ENCODE assay signal across 19 cellular contexts in the genomic region with DNA sequence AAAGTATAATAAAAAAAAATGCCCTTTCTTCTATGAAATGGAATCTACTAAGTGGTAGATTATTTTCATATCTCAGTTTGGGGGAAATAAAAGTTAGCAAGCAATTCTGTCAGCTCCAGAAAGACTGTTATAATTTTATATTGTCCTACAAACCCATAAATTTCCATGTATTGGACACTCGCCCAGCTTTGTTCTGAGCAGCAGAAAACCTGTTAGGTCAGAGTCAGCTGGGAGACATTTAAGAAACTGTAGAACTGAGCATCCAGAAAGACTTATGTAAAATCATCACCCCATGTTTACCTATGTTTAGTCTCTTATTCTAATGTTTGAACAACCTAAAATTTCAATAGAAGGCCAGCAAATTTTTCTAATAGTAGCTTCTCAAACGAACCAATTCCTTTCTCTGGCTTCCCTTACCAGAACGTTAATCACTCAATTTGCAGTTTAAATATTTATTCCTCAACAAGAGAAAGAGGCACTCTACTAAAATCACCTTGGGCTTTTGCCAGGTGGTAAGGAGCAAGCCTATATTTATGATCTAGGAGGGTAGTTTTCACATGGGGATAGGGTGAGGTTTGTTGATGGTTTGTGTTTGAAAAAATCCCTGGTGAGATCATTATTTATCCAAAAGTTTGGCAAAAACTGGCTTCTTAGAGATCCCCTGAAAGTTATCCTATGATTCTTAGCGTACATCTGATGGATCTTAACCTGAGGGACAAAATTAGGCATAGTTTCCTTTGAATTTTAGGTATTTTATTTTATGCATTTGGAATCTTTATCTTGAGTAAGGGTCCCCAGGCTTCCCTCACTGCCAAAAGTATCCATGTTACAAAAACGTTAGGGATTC. TPM values are rescaled to one million over a fixed set of nuclear protein-coding genes. Genes with fewer than 3 reads are reported as not detected.
DNase-seq lines count a peak whose midpoint lies in the region; ATAC-seq and TF ChIP-seq lines count a peak whose summit lies in the region.
"Had no signal": no experiment of that assay in that cellular context is flagged by ENCODE, and none has a peak within 500 bp of the region (broad histone marks: within the 10 kb centered on the region; RNA-seq: fewer than 3 reads in every experiment).

No MANE protein-coding gene starts in this region.

- H3K4me1 ChIP-seq in Loucy (ENCODE audit: insufficient read depth, low read length, poor library complexity, severe bottlenecking): peaks cover 83% of the 10 kb centered on the region

- peak overlapping the region; percentile 0 for H3K4me3 ChIP-seq in Loucy (ENCODE audit: low read length, poor library complexity, severe bottlenecking)
- H3K4me3 ChIP-seq: coronary artery, skin epidermis, vagina had no signal

- H3K4me3 Mint-ChIP-seq in stimulated activated effector memory CD8-positive, alpha-beta T cell treated with anti-CD3 and anti-CD28 coated beads, Interleukin-12 subunit alpha, Interleukin-12 subunit beta, amount 100 ng/mL, for 72 hours: no peak overlapping the region
- H3K4me3 Mint-ChIP-seq: activated CD8-positive, alpha-beta T cell treated with anti-CD3 and anti-CD28 coated beads for 36 hours; stimulated activated naive CD8-positive, alpha-beta T cell treated with anti-CD3 and anti-CD28 coated beads, Interleukin-15, Interleukin-2, amounts not matched to agents 100 ng/mL and 50 ng/mL, for 24 hours had no signal

- H4K20me1 ChIP-seq in Loucy (ENCODE audit: insufficient read depth, low read length, poor library complexity, severe bottlenecking): peaks cover 6% of the 10 kb centered on the region

- no peaks in the 10 kb centered on the region for H3K9me3 ChIP-seq in Loucy (ENCODE audit: insufficient read depth, low read depth, low read length)
- H3K9me3 ChIP-seq: neutrophil, vagina had no signal

- no peak overlapping the region for H2AFZ ChIP-seq in Loucy (ENCODE audit: low read length)

- H3K4me1 Mint-ChIP-seq in stimulated activated effector memory CD8-positive, alpha-beta T cell treated with anti-CD3 and anti-CD28 coated beads, Interleukin-12 subunit alpha, Interleukin-12 subunit beta, amount 100 ng/mL, for 72 hours: no peaks in the 10 kb centered on the region

- H3F3A ChIP-seq in Loucy (ENCODE audit: low read depth): peaks cover 10% of the 10 kb centered on the region; the same call in 1 of the 2 replicates

- no peak for ATAC-seq in stimulated activated effector memory CD8-positive, alpha-beta T cell treated with anti-CD3 and anti-CD28 coated beads, Interleukin-12 subunit alpha, Interleukin-12 subunit beta, amount 100 ng/mL, for 72 hours
- no peak for ATAC-seq in HG03039 (IDR thresholded peaks at IDR 0.05; ENCODE audit: unreplicated experiment)
- no peak for ATAC-seq in GM21526 (IDR thresholded peaks at IDR 0.05; ENCODE audit: low FRiP score, unreplicated experiment)
- ATAC-seq: activated CD8-positive, alpha-beta T cell treated with anti-CD3 and anti-CD28 coated beads for 36 hours; HCT116 had no signal

- peak overlapping the region; percentile 57 for H3K9ac ChIP-seq in Loucy (ENCODE audit: low read depth, low read length, poor library complexity, severe bottlenecking)
- H3K9ac ChIP-seq: KMS-11 had no signal

- no peaks in the 10 kb centered on the region for H3K9me3 Mint-ChIP-seq in stimulated activated effector memory CD8-positive, alpha-beta T cell treated with anti-CD3 and anti-CD28 coated beads, Interleukin-12 subunit alpha, Interleukin-12 subunit beta, amount 100 ng/mL, for 72 hours
- H3K9me3 Mint-ChIP-seq: activated CD8-positive, alpha-beta T cell treated with anti-CD3 and anti-CD28 coated beads for 36 hours; stimulated activated naive CD8-positive, alpha-beta T cell treated with anti-CD3 and anti-CD28 coated beads, Interleukin-15, Interleukin-2, amounts not matched to agents 100 ng/mL and 50 ng/mL, for 24 hours had no signal

- no peak for TF ChIP-seq CTCF in Loucy (conservative IDR thresholded peaks at IDR 0.05; ENCODE audit: low read length)

- H3K27me3 ChIP-seq in Loucy (ENCODE audit: insufficient read depth, low read length, poor library complexity, severe bottlenecking): no peaks in the 10 kb centered on the region
- H3K27me3 ChIP-seq: neutrophil, vagina had no signal

- peak overlapping the region; percentile 66 for H3K27ac Mint-ChIP-seq in stimulated activated effector memory CD8-positive, alpha-beta T cell treated with anti-CD3 and anti-CD28 coated beads, Interleukin-12 subunit alpha, Interleukin-12 subunit beta, amount 100 ng/mL, for 72 hours
- H3K27ac Mint-ChIP-seq: activated CD8-positive, alpha-beta T cell treated with anti-CD3 and anti-CD28 coated beads for 36 hours; stimulated activated naive CD8-positive, alpha-beta T cell treated with anti-CD3 and anti-CD28 coated beads, Interleukin-15, Interleukin-2, amounts not matched to agents 100 ng/mL and 50 ng/mL, for 24 hours had no signal

- peaks cover 92% of the 10 kb centered on the region for H3K36me3 Mint-ChIP-seq in stimulated activated effector memory CD8-positive, alpha-beta T cell treated with anti-CD3 and anti-CD28 coated beads, Interleukin-12 subunit alpha, Interleukin-12 subunit beta, amount 100 ng/mL, for 72 hours

- peaks cover 92% of the 10 kb centered on the region for H3K79me2 ChIP-seq in Loucy (ENCODE audit: insufficient read depth, low read length)

- H3K36me3 ChIP-seq in Loucy (ENCODE audit: insufficient read depth, low read length): peaks cover 89% of the 10 kb centered on the region

- H3K4me2 ChIP-seq in Loucy (ENCODE audit: low read depth, low read length, poor library complexity, severe bottlenecking): peak overlapping the region; percentile 32
- H3K4me2 ChIP-seq: KMS-11 had no signal

- H3K9me2 ChIP-seq in Loucy (replicated peaks; ENCODE audit: low read depth, low read length): no peaks in the 10 kb centered on the region

- DNase-seq in NCI-H2081 treated with DMSO at 0.1 percent for 48 hours (lab: John Stamatoyannopoulos, UW) (peak; percentile 88), dermis blood vessel endothelial cell (peak; percentile 41), activated T-cell treated with anti-CD3 and anti-CD28 coated beads for 4 hours (no peak)
- DNase-seq in stimulated activated effector memory CD8-positive, alpha-beta T cell treated with anti-CD3 and anti-CD28 coated beads, Interleukin-12 subunit alpha, Interleukin-12 subunit beta, amount 100 ng/mL, for 72 hours (ENCODE audit: low spot score in 2 of 2): no peak
- DNase-seq: activated CD8-positive, alpha-beta T cell treated with anti-CD3 and anti-CD28 coated beads for 36 hours; C1 segment of cervical spinal cord; islet precursor cell; mesendoderm; NCI-H2171 treated with DMSO at 0.1 percent for 48 hours had no signal

RNA-seq across cellular contexts. Expression of a gene that starts 34.4 kb away (rescaled TPM):
- 219 and 227 TPM in 2 replicates for total RNA-seq in dermis blood vessel endothelial cell

Comparison
In these comparisons a context has a peak if more than half of its experiments do, and no peak if none do; other contexts are left out.
1. DNase-seq: peak in NCI-H2081 treated with DMSO at 0.1 percent for 48 hours (single experiment) and dermis blood vessel endothelial cell (single experiment); none in stimulated activated effector memory CD8-positive, alpha-beta T cell treated with anti-CD3 and anti-CD28 coated beads, Interleukin-12 subunit alpha, Interleukin-12 subunit beta, amount 100 ng/mL, for 72 hours (0 of 2) and activated T-cell treated with anti-CD3 and anti-CD28 coated beads for 4 hours (single experiment).